8 cellular contexts compared by ENCODE assay signal in the genomic region with DNA sequence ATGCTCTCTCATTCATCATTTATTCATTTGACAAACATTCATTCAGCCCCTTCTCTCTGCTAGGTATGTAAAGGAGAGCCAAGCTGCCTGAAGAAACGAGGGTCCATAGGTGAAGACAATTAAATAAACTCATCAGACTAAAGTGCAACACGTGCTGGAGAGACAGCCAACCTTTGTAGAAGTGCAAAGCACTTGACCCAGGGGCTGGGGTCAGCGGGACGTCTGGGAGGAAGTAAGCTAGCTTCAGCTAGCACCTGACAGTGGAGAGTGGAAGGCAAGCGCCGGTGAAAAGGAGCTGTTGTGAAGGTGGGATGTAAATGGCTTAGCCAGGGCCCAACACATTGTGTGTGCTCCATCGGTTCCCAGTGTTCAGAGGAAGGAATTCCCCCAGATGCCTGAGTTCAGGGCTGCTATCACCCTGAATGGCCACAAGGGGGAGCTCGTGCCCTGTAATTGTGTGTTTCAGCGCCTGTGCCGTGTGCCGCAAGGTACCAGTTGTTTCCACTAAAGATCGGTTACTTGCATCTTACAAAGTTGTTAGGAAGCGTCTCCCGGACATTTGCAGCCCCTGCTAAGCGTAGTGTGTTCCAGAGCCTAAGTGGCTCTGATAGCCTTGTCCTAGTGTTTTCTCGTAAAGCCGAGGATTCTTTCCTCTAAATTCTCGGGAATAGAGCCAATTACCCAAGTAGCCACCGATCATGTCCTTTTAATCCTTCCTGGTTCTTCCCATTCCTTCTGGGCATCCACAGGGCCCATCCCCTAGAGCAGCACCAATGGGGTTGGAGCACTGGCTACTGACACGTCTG. TPM values are rescaled to one million over a fixed set of nuclear protein-coding genes. Genes with fewer than 3 reads are reported as not detected.
A peak's percentile ranks its signal among the peaks of the same experiment; 100 is the strongest.
DNase-seq lines count a peak whose midpoint lies in the region; ATAC-seq, FAIRE-seq and TF ChIP-seq lines count a peak whose summit lies in the region.

No MANE protein-coding gene starts in this region.

- no peak overlapping the region for H3K4me3 ChIP-seq in body of pancreas
- H3K4me3 ChIP-seq in iPS-15b (ENCODE audit: low read depth, low read length) = peak overlapping the region; percentile 24
- no peak overlapping the region for H3K4me3 ChIP-seq in small intestine (ENCODE audit: low read depth in 1 of 2, low read length in 2 of 2)

- intact Hi-C loops in body of pancreas (cut with DNase I) = no loop called here

- H3K36me3 ChIP-seq in body of pancreas (replicated peaks in 1 of 2; ENCODE audit: insufficient read depth in 1 of 2, low read depth in 2 of 2) (no peaks in the 10 kb centered on the region), iPS-15b (ENCODE audit: control insufficient read depth, insufficient read depth, low read length) (no peaks in the 10 kb centered on the region), small intestine (ENCODE audit: control insufficient read depth in 2 of 2, insufficient read depth in 2 of 2, low read length in 2 of 2) (no peaks in the 10 kb centered on the region)

- WGBS in body of pancreas, 2 donors = 3 to 4% methylated on average over 20 of the region's 20 CpGs
- 3% methylated on average over 20 of the region's 20 CpGs for WGBS in small intestine, 3 donors

- ATAC-seq in body of pancreas (peak; percentile 95), HG02759 (IDR thresholded peaks at IDR 0.05; ENCODE audit: unreplicated experiment) (no peak)

- TF ChIP-seq CTCF in body of pancreas (IDR thresholded peaks at IDR 0.05) = peak; percentile 87 to 94 (median 91)

- H3K27me3 ChIP-seq in body of pancreas (peaks cover 0 to 3% of the 10 kb centered on the region in 2 donors), iPS-15b (ENCODE audit: control insufficient read depth, insufficient read depth, low read length) (peaks cover 30% of the 10 kb centered on the region), small intestine (ENCODE audit: control insufficient read depth in 2 of 2, insufficient read depth in 2 of 2, low read length in 2 of 2) (peaks cover 0 to 22% of the 10 kb centered on the region in 2 donors)

- H3K4me1 ChIP-seq in body of pancreas = peaks cover 6% of the 10 kb centered on the region
- peaks cover 4% of the 10 kb centered on the region for H3K4me1 ChIP-seq in iPS-15b (ENCODE audit: control insufficient read depth, insufficient read depth, low read length)
- H3K4me1 ChIP-seq in small intestine (ENCODE audit: control insufficient read depth in 2 of 2, insufficient read depth in 1 of 2, low read depth in 1 of 2, low read length in 1 of 2) = no peaks in the 10 kb centered on the region

- TF ChIP-seq POLR2A in body of pancreas (IDR thresholded peaks at IDR 0.05) = no peak

- H3K9me3 ChIP-seq in body of pancreas = no peaks in the 10 kb centered on the region
- no peaks in the 10 kb centered on the region for H3K9me3 ChIP-seq in iPS-15b (ENCODE audit: control insufficient read depth, insufficient read depth, low read length)
- no peaks in the 10 kb centered on the region for H3K9me3 ChIP-seq in small intestine (ENCODE audit: control insufficient read depth, low read depth)

- DNase-seq in NCI-H524 (lab: John Stamatoyannopoulos, UW) (peak; percentile 35 to 56), NCI-H524 treated with DMSO at 0.1 percent for 48 hours (lab: John Stamatoyannopoulos, UW) (no peak), NCI-H1694 (lab: John Stamatoyannopoulos, UW) (peak; percentile 44), body of pancreas (peak; percentile 73 to 76 (median 74)), small intestine (peak; percentile 75)

- peak; percentile 77 for FAIRE-seq in TTC549 (lab: Jason Lieb, UNC)
- FAIRE-seq in small intestine (lab: Jason Lieb, UNC) = no peak

- H3K27ac ChIP-seq in body of pancreas = no peak overlapping the region
- H3K27ac ChIP-seq in small intestine (ENCODE audit: low read depth in 1 of 2, low read length in 1 of 2) = no peak overlapping the region

- H3K9ac ChIP-seq in iPS-15b (ENCODE audit: low read depth, low read length) = no peak overlapping the region

RNA-seq across cellular contexts. Expression of gene TLX1, which starts 30.6 kb away (rescaled TPM):
- total RNA-seq in body of pancreas = under 1 TPM in 1 of 2 donors, not detected in 1; 0.52 TPM
- 1 to 10 TPM in 2 of 3 donors, under 1 TPM in 1; 0.69 to 2.7 (median 1.6) TPM for polyA plus RNA-seq in small intestine
